11 cellular contexts compared by ENCODE assay signal in genomic region chr17:31787857-31788570, GRCh38.
A peak's percentile ranks its signal among the peaks of the same experiment; 100 is the strongest.
DNase-seq lines count a peak whose midpoint lies in the region; ATAC-seq, FAIRE-seq and TF ChIP-seq lines count a peak whose summit lies in the region.
"Had no signal": no experiment of that assay in that cellular context is flagged by ENCODE, and none has a peak within 500 bp of the region (broad histone marks: within the 10 kb centered on the region; RNA-seq: fewer than 3 reads in every experiment).

No MANE protein-coding gene starts in this region.

- TF ChIP-seq CTCF in AG04450 (IDR thresholded peaks at IDR 0.05; ENCODE audit: low read depth, low read length) (no peak), H1 (IDR thresholded peaks at IDR 0.05; ENCODE audit: control extremely low read depth in 1 of 3, insufficient read depth in 1 of 3, low read depth in 1 of 3, low read length in 3 of 3) (no peak)

- H3K27ac ChIP-seq in AG04450 (ENCODE audit: low read depth, low read length) (peak overlapping the region; percentile 82), H1 (ENCODE audit: low read depth, low read length) (no peak overlapping the region)

- no peak overlapping the region for H2BK120ac ChIP-seq in H1 (replicated peaks; ENCODE audit: low read depth, low read length)

- H3K4me2 ChIP-seq in H1 (ENCODE audit: insufficient read depth in 1 of 2, low read depth in 2 of 2, low read length in 2 of 2): no peak overlapping the region

- no peak overlapping the region for H2AK5ac ChIP-seq in H1 (ENCODE audit: low read depth, low read length)

- H2BK12ac ChIP-seq in H1 (ENCODE audit: low read depth, low read length): no peak overlapping the region

- H4K5ac ChIP-seq in H1 (ENCODE audit: insufficient read length, low read depth, low read length): no peak overlapping the region

- H2BK5ac ChIP-seq in H1 (ENCODE audit: low read depth, low read length): no peak overlapping the region

- H4K20me1 ChIP-seq in H1 (replicated peaks in 1 of 2; ENCODE audit: control insufficient read depth in 1 of 2, insufficient read depth in 2 of 2, low read length in 2 of 2): no peaks in the 10 kb centered on the region

- H4K91ac ChIP-seq in H1 (replicated peaks; ENCODE audit: insufficient read length, low read length): no peak overlapping the region

- H3K36me3 ChIP-seq in MG63 (no peaks in the 10 kb centered on the region), H1 (ENCODE audit: control insufficient read depth in 2 of 4, insufficient read depth in 4 of 4, low read length in 3 of 4) (no peaks in the 10 kb centered on the region)

- H3K9ac ChIP-seq in H1 (replicated peaks in 1 of 4; ENCODE audit: extremely low read depth in 1 of 4, low read depth in 3 of 4, low read length in 3 of 4): no peak overlapping the region

- TF ChIP-seq POLR2A in H1 (IDR thresholded peaks at IDR 0.05; ENCODE audit: control extremely low read depth in 1 of 2, low read depth in 2 of 2, low read length in 2 of 2): no peak

- TF ChIP-seq RAD21 in H1 (IDR thresholded peaks at IDR 0.05 in 1 of 2, conservative IDR thresholded peaks at IDR 0.05 in 1 of 2; ENCODE audit: low read depth in 2 of 2, low read length in 2 of 2): no peak

- no peak for ATAC-seq in GM19463 (IDR thresholded peaks at IDR 0.05; ENCODE audit: unreplicated experiment)

- H3K27me3 ChIP-seq in AG04450 (ENCODE audit: control insufficient read depth, insufficient read depth, low read length) (peaks cover 2% of the 10 kb centered on the region), MG63 (no peaks in the 10 kb centered on the region), H1 (replicated peaks in 1 of 4; ENCODE audit: control insufficient read depth in 3 of 4, extremely low read depth in 1 of 4, insufficient read depth in 3 of 4, low read length in 3 of 4) (no peaks in the 10 kb centered on the region)

- no peak for FAIRE-seq in H1 (lab: Jason Lieb, UNC)

- POLR2A ChIA-PET in AG04450 (lab: Yijun Ruan, JAX): no interaction called here
- POLR2A ChIA-PET in H1 (lab: Charles Lee; ENCODE audit: partially characterized antibody): no interaction called here

- 74% methylated on average over 7 of the region's 7 CpGs; no CpG with 5 or more reads in 1 of the 2 experiments for WGBS in H1 (ENCODE audit: extremely low coverage in 1 of 2, insufficient coverage in 1 of 2, insufficient read length in 1 of 2, insufficient replicate concordance in 2 of 2, low coverage in 1 of 2, low lambda C conversion rate in 2 of 2, missing lambda C conversion rate in 1 of 2), 2 experiments

- no peak overlapping the region for H2BK15ac ChIP-seq in H1 (ENCODE audit: low read length)

- no peaks in the 10 kb centered on the region for H3K23me2 ChIP-seq in H1 (ENCODE audit: low read depth, low read length)

- TF ChIP-seq EP300 in H1 (IDR thresholded peaks at IDR 0.05; ENCODE audit: borderline replicate concordance in 1 of 2, low read depth in 2 of 2, low read length in 2 of 2): no peak

- no peak overlapping the region for H4K8ac ChIP-seq in H1 (ENCODE audit: extremely low read depth, insufficient read depth, low read length)

- no peak overlapping the region for H3K14ac ChIP-seq in H1 (ENCODE audit: insufficient read length)

- CTCF ChIA-PET in AG04450 (lab: Charles Lee) (interaction anchor here (1.2 kb wide), 1 partner anchor 54 kb away, joined by 5 read pairs; no protein-coding TSS in a partner anchor), H1 (lab: Charles Lee; ENCODE audit: partially characterized antibody) (no interaction called here)

- no peaks in the 10 kb centered on the region for H3K79me1 ChIP-seq in H1 (ENCODE audit: low read depth, low read length)

- no peak overlapping the region for H3K4ac ChIP-seq in H1 (replicated peaks; ENCODE audit: insufficient read length, low read depth, low read length)

- H2AFZ ChIP-seq in H1 (ENCODE audit: low read length): peak overlapping the region; percentile 64

- H3K9me3 ChIP-seq in AG04450 (ENCODE audit: control insufficient read depth, insufficient read depth, low read length) (no peaks in the 10 kb centered on the region), MG63 (peaks cover 6% of the 10 kb centered on the region), H1 (ENCODE audit: insufficient read depth in 2 of 2, low read depth in 1 of 2, low read length in 1 of 2) (no peaks in the 10 kb centered on the region)

- H2BK20ac ChIP-seq in H1 (ENCODE audit: low read length): no peak overlapping the region

- no peak overlapping the region for H3K23ac ChIP-seq in H1 (ENCODE audit: insufficient read length)

- no peaks in the 10 kb centered on the region for H3K4me1 ChIP-seq in H1 (replicated peaks in 1 of 4; ENCODE audit: control insufficient read depth in 3 of 4, insufficient read depth in 4 of 4, low read length in 3 of 4)

- DNase-seq in AG04450 (ENCODE audit: low read depth, low spot score): peak; percentile 72
- peak; percentile 98 for DNase-seq in MG63
- no peak for DNase-seq in H1 (ENCODE audit: low read depth in 1 of 2, low spot score in 2 of 2)
- peak; percentile 55 for DNase-seq in mucosa of gallbladder (ENCODE audit: low spot score)
- no peak for DNase-seq in activated effector memory CD4-positive, alpha-beta T cell treated with anti-CD3 and anti-CD28 coated beads, Interleukin-2, amount 50 U/mL, for 16 hours
- DNase-seq in COR-L47 (lab: John Stamatoyannopoulos, UW): no peak
- DNase-seq in DMS79 (lab: John Stamatoyannopoulos, UW): no peak
- DNase-seq: activated gamma-delta T cell; CD4-positive, CD25-positive, alpha-beta regulatory T cell; NCI-H1436 had no signal

- no peak overlapping the region for H3K4me3 ChIP-seq in AG04450 (ENCODE audit: low read depth, low read length)
- no peak overlapping the region for H3K4me3 ChIP-seq in MG63
- H3K4me3 ChIP-seq in H1 (ENCODE audit: extremely low read depth in 1 of 4, insufficient read depth in 2 of 4, low read depth in 3 of 4, low read length in 4 of 4): no peak overlapping the region

- no peak overlapping the region for H3K18ac ChIP-seq in H1 (ENCODE audit: extremely low read depth, low read length)

- no peak overlapping the region for H3K56ac ChIP-seq in H1 (replicated peaks; ENCODE audit: insufficient read length, low read depth, low read length)

- no peaks in the 10 kb centered on the region for H3K79me2 ChIP-seq in H1 (ENCODE audit: control insufficient read depth in 1 of 2, insufficient read depth in 2 of 2, low read length in 2 of 2)

TF ChIP-seq in H1, 55 proteins besides CTCF, POLR2A, EP300 and RAD21:
- TF ChIP-seq MAFK (IDR thresholded peaks at IDR 0.05; ENCODE audit: low read depth, low read length): no peak
- TF ChIP-seq USF2 (IDR thresholded peaks at IDR 0.05; ENCODE audit: low read length): no peak
- no peak for TF ChIP-seq CEBPB (IDR thresholded peaks at IDR 0.05; ENCODE audit: low read depth, low read length)

Comparison
In these comparisons a context has a peak if more than half of its experiments do, and no peak if none do; other contexts are left out.
1. DNase-seq: peak in AG04450 (single experiment), MG63 (single experiment) and mucosa of gallbladder (single experiment); none in H1 (0 of 2), activated effector memory CD4-positive, alpha-beta T cell treated with anti-CD3 and anti-CD28 coated beads, Interleukin-2, amount 50 U/mL, for 16 hours (single experiment), COR-L47 (single experiment) and DMS79 (single experiment).